Comparison of ENCODE assay signal across 2 cellular contexts in the genomic region with DNA sequence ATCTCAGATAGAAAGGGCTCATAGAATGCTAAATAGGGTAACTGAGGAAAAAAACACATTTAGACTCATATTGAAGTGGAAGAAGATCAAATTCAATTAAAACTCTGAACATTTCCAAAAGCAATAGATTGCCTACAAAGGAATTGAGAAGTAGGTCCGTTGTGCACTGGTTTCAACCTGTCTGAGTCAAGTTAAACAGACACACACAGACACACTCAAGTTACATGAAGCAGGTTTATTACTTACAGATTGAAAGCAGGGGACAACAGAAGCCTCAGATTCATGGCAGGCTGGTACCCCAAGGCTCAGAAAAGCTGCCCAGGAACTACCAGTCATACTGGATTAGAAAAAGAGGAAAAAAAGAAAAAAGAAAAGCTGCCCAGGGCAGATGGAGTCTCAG.
TF ChIP-seq lines count a peak whose summit lies in the region.

No MANE protein-coding gene starts in this region.

TF ChIP-seq in GM23338, 12 proteins besides CTCF, POLR2A, EP300 and RAD21 (continues in another document):
- TF ChIP-seq CREB1 (CRISPR knock-in tag; IDR thresholded peaks at IDR 0.05; ENCODE audit: low read depth) (no peak), POLR2AphosphoS5 (IDR thresholded peaks at IDR 0.05; ENCODE audit: low read depth) (no peak), ZNF331 (CRISPR knock-in tag; IDR thresholded peaks at IDR 0.05; ENCODE audit: low read depth) (no peak), STAT1 (IDR thresholded peaks at IDR 0.05; ENCODE audit: unreplicated experiment) (no peak), EZH2phosphoT487 (IDR thresholded peaks at IDR 0.05; ENCODE audit: unreplicated experiment) (no peak), ZNF114 (CRISPR knock-in tag; IDR thresholded peaks at IDR 0.05) (no peak), ZNF462 (CRISPR knock-in tag; IDR thresholded peaks at IDR 0.05) (no peak), NANOG (IDR thresholded peaks at IDR 0.05; ENCODE audit: borderline replicate concordance) (no peak)
- TF ChIP-seq, protein P1, sequence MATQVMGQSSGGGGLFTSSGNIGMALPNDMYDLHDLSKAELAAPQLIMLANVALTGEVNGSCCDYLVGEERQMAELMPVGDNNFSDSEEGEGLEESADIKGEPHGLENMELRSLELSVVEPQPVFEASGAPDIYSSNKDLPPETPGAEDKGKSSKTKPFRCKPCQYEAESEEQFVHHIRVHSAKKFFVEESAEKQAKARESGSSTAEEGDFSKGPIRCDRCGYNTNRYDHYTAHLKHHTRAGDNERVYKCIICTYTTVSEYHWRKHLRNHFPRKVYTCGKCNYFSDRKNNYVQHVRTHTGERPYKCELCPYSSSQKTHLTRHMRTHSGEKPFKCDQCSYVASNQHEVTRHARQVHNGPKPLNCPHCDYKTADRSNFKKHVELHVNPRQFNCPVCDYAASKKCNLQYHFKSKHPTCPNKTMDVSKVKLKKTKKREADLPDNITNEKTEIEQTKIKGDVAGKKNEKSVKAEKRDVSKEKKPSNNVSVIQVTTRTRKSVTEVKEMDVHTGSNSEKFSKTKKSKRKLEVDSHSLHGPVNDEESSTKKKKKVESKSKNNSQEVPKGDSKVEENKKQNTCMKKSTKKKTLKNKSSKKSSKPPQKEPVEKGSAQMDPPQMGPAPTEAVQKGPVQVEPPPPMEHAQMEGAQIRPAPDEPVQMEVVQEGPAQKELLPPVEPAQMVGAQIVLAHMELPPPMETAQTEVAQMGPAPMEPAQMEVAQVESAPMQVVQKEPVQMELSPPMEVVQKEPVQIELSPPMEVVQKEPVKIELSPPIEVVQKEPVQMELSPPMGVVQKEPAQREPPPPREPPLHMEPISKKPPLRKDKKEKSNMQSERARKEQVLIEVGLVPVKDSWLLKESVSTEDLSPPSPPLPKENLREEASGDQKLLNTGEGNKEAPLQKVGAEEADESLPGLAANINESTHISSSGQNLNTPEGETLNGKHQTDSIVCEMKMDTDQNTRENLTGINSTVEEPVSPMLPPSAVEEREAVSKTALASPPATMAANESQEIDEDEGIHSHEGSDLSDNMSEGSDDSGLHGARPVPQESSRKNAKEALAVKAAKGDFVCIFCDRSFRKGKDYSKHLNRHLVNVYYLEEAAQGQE (IDR thresholded peaks at IDR 0.05; ENCODE audit: unreplicated experiment) = no peak
- TF ChIP-seq, protein P2, sequence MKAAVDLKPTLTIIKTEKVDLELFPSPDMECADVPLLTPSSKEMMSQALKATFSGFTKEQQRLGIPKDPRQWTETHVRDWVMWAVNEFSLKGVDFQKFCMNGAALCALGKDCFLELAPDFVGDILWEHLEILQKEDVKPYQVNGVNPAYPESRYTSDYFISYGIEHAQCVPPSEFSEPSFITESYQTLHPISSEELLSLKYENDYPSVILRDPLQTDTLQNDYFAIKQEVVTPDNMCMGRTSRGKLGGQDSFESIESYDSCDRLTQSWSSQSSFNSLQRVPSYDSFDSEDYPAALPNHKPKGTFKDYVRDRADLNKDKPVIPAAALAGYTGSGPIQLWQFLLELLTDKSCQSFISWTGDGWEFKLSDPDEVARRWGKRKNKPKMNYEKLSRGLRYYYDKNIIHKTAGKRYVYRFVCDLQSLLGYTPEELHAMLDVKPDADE (IDR thresholded peaks at IDR 0.05) = no peak

TF ChIP-seq in H1, 55 proteins besides CTCF, POLR2A, EP300 and RAD21:
- TF ChIP-seq BCL11A (IDR thresholded peaks at IDR 0.05; ENCODE audit: low read depth in 2 of 2, low read length in 2 of 2) (no peak), SIRT6 (IDR thresholded peaks at IDR 0.05; ENCODE audit: low read length) (no peak), NANOG (IDR thresholded peaks at IDR 0.05; ENCODE audit: insufficient read depth, low read depth, low read length, poor library complexity, severe bottlenecking) (no peak), SRF (IDR thresholded peaks at IDR 0.05; ENCODE audit: low read depth, low read length) (no peak), RFX5 (IDR thresholded peaks at IDR 0.05; ENCODE audit: borderline replicate concordance, low read depth, low read length) (no peak), POLR2AphosphoS5 (IDR thresholded peaks at IDR 0.05; ENCODE audit: low read depth, low read length) (no peak), PHF8 (conservative IDR thresholded peaks at IDR 0.05; ENCODE audit: low read depth, low read length) (no peak), SP1 (IDR thresholded peaks at IDR 0.05; ENCODE audit: low read depth, low read length) (no peak), EGR1 (IDR thresholded peaks at IDR 0.05; ENCODE audit: borderline replicate concordance, low read depth, low read length) (no peak), POU5F1 (IDR thresholded peaks at IDR 0.05; ENCODE audit: low read depth, low read length) (no peak), E2F6 (IDR thresholded peaks at IDR 0.05) (no peak), SUZ12 (IDR thresholded peaks at IDR 0.05; ENCODE audit: low read length) (no peak), JUND (IDR thresholded peaks at IDR 0.05; ENCODE audit: low read length) (no peak), SIN3A (conservative IDR thresholded peaks at IDR 0.05 in 1 of 2, IDR thresholded peaks at IDR 0.05 in 1 of 2; ENCODE audit: low read depth in 1 of 2, low read length in 2 of 2) (no peak)
- TF ChIP-seq, protein P3, sequence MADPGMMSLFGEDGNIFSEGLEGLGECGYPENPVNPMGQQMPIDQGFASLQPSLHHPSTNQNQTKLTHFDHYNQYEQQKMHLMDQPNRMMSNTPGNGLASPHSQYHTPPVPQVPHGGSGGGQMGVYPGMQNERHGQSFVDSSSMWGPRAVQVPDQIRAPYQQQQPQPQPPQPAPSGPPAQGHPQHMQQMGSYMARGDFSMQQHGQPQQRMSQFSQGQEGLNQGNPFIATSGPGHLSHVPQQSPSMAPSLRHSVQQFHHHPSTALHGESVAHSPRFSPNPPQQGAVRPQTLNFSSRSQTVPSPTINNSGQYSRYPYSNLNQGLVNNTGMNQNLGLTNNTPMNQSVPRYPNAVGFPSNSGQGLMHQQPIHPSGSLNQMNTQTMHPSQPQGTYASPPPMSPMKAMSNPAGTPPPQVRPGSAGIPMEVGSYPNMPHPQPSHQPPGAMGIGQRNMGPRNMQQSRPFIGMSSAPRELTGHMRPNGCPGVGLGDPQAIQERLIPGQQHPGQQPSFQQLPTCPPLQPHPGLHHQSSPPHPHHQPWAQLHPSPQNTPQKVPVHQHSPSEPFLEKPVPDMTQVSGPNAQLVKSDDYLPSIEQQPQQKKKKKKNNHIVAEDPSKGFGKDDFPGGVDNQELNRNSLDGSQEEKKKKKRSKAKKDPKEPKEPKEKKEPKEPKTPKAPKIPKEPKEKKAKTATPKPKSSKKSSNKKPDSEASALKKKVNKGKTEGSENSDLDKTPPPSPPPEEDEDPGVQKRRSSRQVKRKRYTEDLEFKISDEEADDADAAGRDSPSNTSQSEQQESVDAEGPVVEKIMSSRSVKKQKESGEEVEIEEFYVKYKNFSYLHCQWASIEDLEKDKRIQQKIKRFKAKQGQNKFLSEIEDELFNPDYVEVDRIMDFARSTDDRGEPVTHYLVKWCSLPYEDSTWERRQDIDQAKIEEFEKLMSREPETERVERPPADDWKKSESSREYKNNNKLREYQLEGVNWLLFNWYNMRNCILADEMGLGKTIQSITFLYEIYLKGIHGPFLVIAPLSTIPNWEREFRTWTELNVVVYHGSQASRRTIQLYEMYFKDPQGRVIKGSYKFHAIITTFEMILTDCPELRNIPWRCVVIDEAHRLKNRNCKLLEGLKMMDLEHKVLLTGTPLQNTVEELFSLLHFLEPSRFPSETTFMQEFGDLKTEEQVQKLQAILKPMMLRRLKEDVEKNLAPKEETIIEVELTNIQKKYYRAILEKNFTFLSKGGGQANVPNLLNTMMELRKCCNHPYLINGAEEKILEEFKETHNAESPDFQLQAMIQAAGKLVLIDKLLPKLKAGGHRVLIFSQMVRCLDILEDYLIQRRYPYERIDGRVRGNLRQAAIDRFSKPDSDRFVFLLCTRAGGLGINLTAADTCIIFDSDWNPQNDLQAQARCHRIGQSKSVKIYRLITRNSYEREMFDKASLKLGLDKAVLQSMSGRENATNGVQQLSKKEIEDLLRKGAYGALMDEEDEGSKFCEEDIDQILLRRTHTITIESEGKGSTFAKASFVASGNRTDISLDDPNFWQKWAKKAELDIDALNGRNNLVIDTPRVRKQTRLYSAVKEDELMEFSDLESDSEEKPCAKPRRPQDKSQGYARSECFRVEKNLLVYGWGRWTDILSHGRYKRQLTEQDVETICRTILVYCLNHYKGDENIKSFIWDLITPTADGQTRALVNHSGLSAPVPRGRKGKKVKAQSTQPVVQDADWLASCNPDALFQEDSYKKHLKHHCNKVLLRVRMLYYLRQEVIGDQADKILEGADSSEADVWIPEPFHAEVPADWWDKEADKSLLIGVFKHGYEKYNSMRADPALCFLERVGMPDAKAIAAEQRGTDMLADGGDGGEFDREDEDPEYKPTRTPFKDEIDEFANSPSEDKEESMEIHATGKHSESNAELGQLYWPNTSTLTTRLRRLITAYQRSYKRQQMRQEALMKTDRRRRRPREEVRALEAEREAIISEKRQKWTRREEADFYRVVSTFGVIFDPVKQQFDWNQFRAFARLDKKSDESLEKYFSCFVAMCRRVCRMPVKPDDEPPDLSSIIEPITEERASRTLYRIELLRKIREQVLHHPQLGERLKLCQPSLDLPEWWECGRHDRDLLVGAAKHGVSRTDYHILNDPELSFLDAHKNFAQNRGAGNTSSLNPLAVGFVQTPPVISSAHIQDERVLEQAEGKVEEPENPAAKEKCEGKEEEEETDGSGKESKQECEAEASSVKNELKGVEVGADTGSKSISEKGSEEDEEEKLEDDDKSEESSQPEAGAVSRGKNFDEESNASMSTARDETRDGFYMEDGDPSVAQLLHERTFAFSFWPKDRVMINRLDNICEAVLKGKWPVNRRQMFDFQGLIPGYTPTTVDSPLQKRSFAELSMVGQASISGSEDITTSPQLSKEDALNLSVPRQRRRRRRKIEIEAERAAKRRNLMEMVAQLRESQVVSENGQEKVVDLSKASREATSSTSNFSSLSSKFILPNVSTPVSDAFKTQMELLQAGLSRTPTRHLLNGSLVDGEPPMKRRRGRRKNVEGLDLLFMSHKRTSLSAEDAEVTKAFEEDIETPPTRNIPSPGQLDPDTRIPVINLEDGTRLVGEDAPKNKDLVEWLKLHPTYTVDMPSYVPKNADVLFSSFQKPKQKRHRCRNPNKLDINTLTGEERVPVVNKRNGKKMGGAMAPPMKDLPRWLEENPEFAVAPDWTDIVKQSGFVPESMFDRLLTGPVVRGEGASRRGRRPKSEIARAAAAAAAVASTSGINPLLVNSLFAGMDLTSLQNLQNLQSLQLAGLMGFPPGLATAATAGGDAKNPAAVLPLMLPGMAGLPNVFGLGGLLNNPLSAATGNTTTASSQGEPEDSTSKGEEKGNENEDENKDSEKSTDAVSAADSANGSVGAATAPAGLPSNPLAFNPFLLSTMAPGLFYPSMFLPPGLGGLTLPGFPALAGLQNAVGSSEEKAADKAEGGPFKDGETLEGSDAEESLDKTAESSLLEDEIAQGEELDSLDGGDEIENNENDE (IDR thresholded peaks at IDR 0.05; ENCODE audit: insufficient replicate concordance, low read length) = no peak
